Comparison of ENCODE assay signal across 9 cellular contexts in the genomic region with DNA sequence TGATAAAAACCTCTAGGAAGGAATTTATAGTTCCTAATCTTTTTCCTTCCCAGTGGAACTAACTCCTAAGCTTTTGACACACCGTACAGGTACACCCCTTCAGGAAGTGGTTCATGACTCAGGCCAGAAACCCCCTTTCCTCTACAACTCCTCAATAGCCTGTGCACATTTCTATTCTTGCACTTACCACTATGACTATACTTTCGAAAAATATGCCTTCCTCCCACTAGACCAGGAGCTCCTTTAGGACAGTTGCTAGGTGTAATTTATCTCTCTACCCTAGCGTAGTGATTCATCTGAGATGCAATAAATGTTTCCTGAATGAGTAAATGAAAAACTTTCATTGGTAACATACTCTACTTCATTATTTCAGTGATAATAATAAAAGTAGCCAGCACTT. TPM values are rescaled to one million over a fixed set of nuclear protein-coding genes. Genes with fewer than 3 reads are reported as not detected.
DNase-seq lines count a peak whose midpoint lies in the region; ATAC-seq, FAIRE-seq and TF ChIP-seq lines count a peak whose summit lies in the region.
"Had no signal": no experiment of that assay in that cellular context is flagged by ENCODE, and none has a peak within 500 bp of the region (broad histone marks: within the 10 kb centered on the region; RNA-seq: fewer than 3 reads in every experiment).

No MANE protein-coding gene starts in this region.

- H3K36me3 Mint-ChIP-seq in CD4-positive, alpha-beta T cell (ENCODE audit: low read depth) = no peaks in the 10 kb centered on the region

- H3K27me3 Mint-ChIP-seq in CD4-positive, alpha-beta T cell = peaks cover 10% of the 10 kb centered on the region

- TF ChIP-seq CTCF in ovary (IDR thresholded peaks at IDR 0.05) = no peak
- TF ChIP-seq CTCF in CD4-positive, alpha-beta T cell (IDR thresholded peaks at IDR 0.05) = no peak

- H3K27ac ChIP-seq in ovary = no peak overlapping the region
- no peak overlapping the region for H3K27ac ChIP-seq in CD4-positive, alpha-beta T cell (ENCODE audit: low read depth, low read length)

- no peaks in the 10 kb centered on the region for H3K9me3 Mint-ChIP-seq in CD4-positive, alpha-beta T cell

- no peak overlapping the region for H3K4me3 ChIP-seq in ovary

- H3K27me3 ChIP-seq in ovary = no peaks in the 10 kb centered on the region
- H3K27me3 ChIP-seq in CD4-positive, alpha-beta T cell (ENCODE audit: control insufficient read depth, insufficient read depth, low read length) = no peaks in the 10 kb centered on the region

- CTCF ChIA-PET in CD4-positive, alpha-beta T cell (lab: Charles Lee) = no interaction called here

- peak; percentile 92 for ATAC-seq in GM18502 (IDR thresholded peaks at IDR 0.05; ENCODE audit: poor library complexity, unreplicated experiment)
- ATAC-seq in GM21390 (IDR thresholded peaks at IDR 0.05; ENCODE audit: unreplicated experiment) = peak; percentile 72
- no peak for ATAC-seq in CD4-positive, alpha-beta T cell (ENCODE audit: poor library complexity)

- H3K27ac Mint-ChIP-seq in CD4-positive, alpha-beta T cell = no peak overlapping the region

- intact Hi-C loops in ovary (cut with DNase I) (no loop called here), posterior vena cava (cut with DNase I) (no loop called here)
- intact Hi-C loops in CD4-positive, alpha-beta T cell (cut with DNase I, micrococcal nuclease) = no loop called here

- no peak for FAIRE-seq in frontal cortex (lab: Jason Lieb, UNC)

- no peak overlapping the region for H3K4me3 Mint-ChIP-seq in CD4-positive, alpha-beta T cell

- TF ChIP-seq EP300 in ovary (IDR thresholded peaks at IDR 0.05) = no peak

- H3K4me1 Mint-ChIP-seq in CD4-positive, alpha-beta T cell (ENCODE audit: low read depth) = no peaks in the 10 kb centered on the region

- POLR2A ChIA-PET in CD4-positive, alpha-beta T cell (lab: Charles Lee) = no interaction called here

- H3K36me3 ChIP-seq in ovary = no peaks in the 10 kb centered on the region

- TF ChIP-seq POLR2A in ovary (IDR thresholded peaks at IDR 0.05) = no peak

- no peaks in the 10 kb centered on the region for H3K4me1 ChIP-seq in ovary (ENCODE audit: insufficient read depth)

- WGBS in ovary, 3 donors = 47 to 75% (median 61%) methylated on average over 3 of the region's 3 CpGs

- DNase-seq in HT1080 (ENCODE audit: low read depth) (peak; percentile 94), kidney tubule cell (ENCODE audit: low spot score) (peak; percentile 95), ovary (no peak), frontal cortex (ENCODE audit: low spot score in 2 of 2) (no peak), posterior vena cava (ENCODE audit: low spot score) (no peak)
- DNase-seq in CD4-positive, alpha-beta T cell = no peak
- DNase-seq: stimulated activated CD4-positive, alpha-beta T cell treated with anti-CD3 and anti-CD28 coated beads, Interleukin-4, amount 100 ng/mL, for 4 hours had no signal

- H3K9me3 ChIP-seq in ovary = no peaks in the 10 kb centered on the region
- H3K9me3 ChIP-seq in CD4-positive, alpha-beta T cell (ENCODE audit: control insufficient read depth, low read length) = no peaks in the 10 kb centered on the region

RNA-seq across cellular contexts. Expression of gene MAP6, which starts 14.5 kb away (rescaled TPM):
- 0.10 and 0.40 TPM in 2 replicates for total RNA-seq in HT1080 (2014; rRNA removed; shearing (Covaris generic))
- 0.19 and 0.22 TPM in 2 replicates for polyA plus RNA-seq in HT1080 (2015; cell fraction: cytosol; rRNA removed)
- polyA plus RNA-seq in HT1080 (2015; cell fraction: nucleus; rRNA removed) = 0.24 and 0.48 TPM in 2 replicates
- total RNA-seq in ovary (10 to 100 TPM in 3 of 7 donors, 1 to 10 TPM in 4; 2.1 to 18.7 (median 8.8) TPM), frontal cortex (64.0 TPM), posterior vena cava (10 to 100 TPM; 11.6 TPM)
- polyA plus RNA-seq in ovary = 10 to 100 TPM in 1 of 2 donors, 1 to 10 TPM in 1; 6.0 to 17.6 TPM
- not detected for total RNA-seq in CD4-positive, alpha-beta T cell

Comparison
In these comparisons a context has a peak if more than half of its experiments do, and no peak if none do; other contexts are left out.
1. DNase-seq: peak in HT1080 (single experiment) and kidney tubule cell (single experiment); none in ovary (0 of 5), frontal cortex (0 of 2), CD4-positive, alpha-beta T cell (0 of 10) and posterior vena cava (single experiment).